1 cellular context compared by ENCODE assay signal in the genomic region with DNA sequence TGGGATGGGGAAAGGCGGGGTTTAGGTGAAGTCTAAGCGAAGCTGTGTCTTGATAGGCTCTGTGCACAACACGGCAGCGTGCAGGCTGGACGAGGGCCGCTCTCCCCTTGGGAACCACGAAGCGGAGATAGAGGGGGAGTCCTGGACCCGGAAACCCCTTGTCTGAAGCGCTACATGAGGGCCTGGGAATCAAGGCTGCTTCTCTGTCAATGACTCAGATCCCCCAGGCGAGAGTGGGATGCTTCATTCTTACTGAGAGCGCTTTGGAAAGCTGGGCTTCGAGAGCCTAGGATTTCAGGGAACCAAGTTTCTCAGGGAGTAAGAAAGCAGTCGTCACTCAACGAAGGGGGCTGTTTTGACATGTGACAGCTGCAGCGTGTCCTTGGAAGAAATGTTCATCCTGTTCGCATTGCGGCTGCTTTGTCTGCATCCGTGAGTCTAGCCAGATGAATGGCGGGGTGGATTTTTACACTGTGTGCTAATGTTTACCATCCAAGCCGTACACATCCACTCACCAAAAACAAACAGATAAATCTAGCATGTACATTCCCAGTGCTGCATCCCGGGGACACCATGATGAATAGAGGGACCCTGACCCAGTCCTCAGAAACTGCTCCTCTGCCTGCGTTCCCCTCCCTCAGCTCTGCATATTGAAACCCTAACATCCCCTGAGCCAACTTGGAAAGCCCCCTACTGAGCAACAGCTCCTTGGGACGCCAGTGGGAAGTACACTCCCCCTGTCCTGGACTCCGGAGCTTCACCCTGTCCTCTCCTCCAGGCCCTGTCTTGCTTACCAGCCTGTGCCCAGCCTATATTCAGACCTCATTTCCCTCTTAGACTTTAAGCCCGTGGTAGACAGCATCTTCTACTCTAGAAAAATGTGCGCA.
A peak's percentile ranks its signal among the peaks of the same experiment; 100 is the strongest.
TF ChIP-seq lines count a peak whose summit lies in the region.

No MANE protein-coding gene starts in this region.

TF ChIP-seq in K562, 482 proteins besides CTCF, POLR2A, EP300 and RAD21:
- no peak for TF ChIP-seq PHF20 (IDR thresholded peaks at IDR 0.05; ENCODE audit: partially characterized antibody)
- no peak for TF ChIP-seq TEAD2 (tag; IDR thresholded peaks at IDR 0.05)
- peak; percentile 26; the same call in 1 of the 2 replicates for TF ChIP-seq SUPT5H (IDR thresholded peaks at IDR 0.05)
- no peak for TF ChIP-seq GATAD2A (IDR thresholded peaks at IDR 0.05)
- TF ChIP-seq DPF2 (IDR thresholded peaks at IDR 0.05): no peak
- 0 out of 2 replicates have a peak, but pooled peaks have one; percentile 4 for TF ChIP-seq POLR2G (IDR thresholded peaks at IDR 0.05; ENCODE audit: low read depth, low read length)
- no peak for TF ChIP-seq HEY1 (CRISPR knock-in tag; IDR thresholded peaks at IDR 0.05; ENCODE audit: borderline replicate concordance)
- TF ChIP-seq GATA2 (CRISPR knock-in tag; IDR thresholded peaks at IDR 0.05): no peak
